Comparison of ENCODE assay signal across 9 cellular contexts in the genomic region with DNA sequence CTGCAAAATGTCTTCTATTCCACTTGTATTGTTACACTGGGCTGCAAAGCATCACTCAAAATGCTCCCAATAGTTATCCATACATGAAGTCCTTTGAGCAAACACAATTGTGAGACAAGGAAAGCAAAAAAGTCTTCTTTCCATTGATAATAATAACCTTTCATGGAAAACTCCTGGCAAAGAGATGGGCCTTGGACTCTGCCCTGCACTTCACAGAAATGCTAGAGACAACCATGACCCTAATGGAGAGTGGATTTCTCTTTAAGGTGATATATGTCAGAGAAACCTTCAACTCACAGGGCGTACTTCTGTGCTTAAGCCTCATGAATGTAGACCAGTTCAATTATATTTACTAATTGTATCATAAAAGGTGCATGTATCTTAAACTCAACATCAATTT. TPM values are rescaled to one million over a fixed set of nuclear protein-coding genes. Genes with fewer than 3 reads are reported as not detected.
"Had no signal": no experiment of that assay in that cellular context is flagged by ENCODE, and none has a peak within 500 bp of the region (broad histone marks: within the 10 kb centered on the region; RNA-seq: fewer than 3 reads in every experiment).

No MANE protein-coding gene starts in this region.

- DNase-seq: IMR-90, KBM-7, KG1 had no signal

- H3K4me3 ChIP-seq: K562 had no signal

- H3K36me3 Mint-ChIP-seq: IgD-negative memory B cell had no signal

- H3K27ac Mint-ChIP-seq: IgD-negative memory B cell had no signal

- H3K9me3 Mint-ChIP-seq: IgD-negative memory B cell had no signal

- H3K27me3 Mint-ChIP-seq: IgD-negative memory B cell had no signal

- FAIRE-seq: HTR-8/SVneo, K562 had no signal

- ATAC-seq: K562 had no signal

- H3K4me3 Mint-ChIP-seq: IgD-negative memory B cell had no signal

- H3K27ac ChIP-seq: HL-60 had no signal

RNA-seq across cellular contexts. Expression of a gene that starts 19.4 kb away (rescaled TPM):
- total RNA-seq: HT-29, HT1080, IMR-90 had no signal
- polyA plus RNA-seq: IgD-negative memory B cell, IMR-90, K562 had no signal
